ENCODE assay signal across 8 cellular contexts in the genomic region with DNA sequence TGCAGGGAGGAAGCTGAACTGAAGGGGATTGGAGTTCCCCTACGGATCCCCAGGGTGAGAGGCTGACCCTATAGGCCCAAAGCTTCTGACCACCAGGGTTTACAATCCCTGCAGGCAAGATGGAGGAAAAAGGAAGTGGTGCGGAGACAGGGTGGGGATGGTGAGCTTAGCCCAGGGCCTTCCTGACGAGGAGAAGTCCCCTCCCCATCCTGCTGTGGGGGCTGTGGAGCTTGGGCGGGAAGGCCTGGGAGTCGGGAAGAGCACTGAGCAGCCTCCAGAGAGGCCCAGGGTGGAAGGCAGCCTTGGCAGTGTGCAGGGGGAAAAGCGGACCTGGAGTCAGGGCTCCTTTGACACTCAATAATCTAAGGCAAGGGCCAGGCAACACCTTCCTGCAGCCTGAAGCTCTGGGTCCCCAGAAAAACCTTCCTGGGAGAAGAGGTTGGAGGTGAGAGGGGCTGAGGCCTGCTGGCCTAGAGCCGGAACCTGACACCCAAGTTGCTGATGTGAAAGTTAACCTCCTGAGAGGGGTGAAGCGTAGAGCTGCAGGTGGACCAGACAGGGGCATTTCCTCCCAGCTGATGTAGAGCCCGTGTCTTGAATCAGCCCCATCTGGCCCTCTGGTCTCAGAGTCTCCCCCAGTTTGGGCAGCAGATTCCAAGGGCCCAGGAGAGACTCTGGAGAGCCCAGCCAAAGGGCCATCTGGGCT. TPM values are rescaled to one million over a fixed set of nuclear protein-coding genes. Genes with fewer than 3 reads are reported as not detected.
DNase-seq lines count a peak whose midpoint lies in the region; ATAC-seq and TF ChIP-seq lines count a peak whose summit lies in the region.

No MANE protein-coding gene starts in this region.

- H3K9me3 ChIP-seq in osteoblast (ENCODE audit: low read depth, low read length), result no peaks in the 10 kb centered on the region

- H3K36me3 ChIP-seq in osteoblast (ENCODE audit: insufficient read depth, low read length), result peaks cover 10% of the 10 kb centered on the region

- no peaks in the 10 kb centered on the region for H3K27me3 ChIP-seq in osteoblast (ENCODE audit: insufficient read depth, low read length)

- TF ChIP-seq CTCF in AG09309 (IDR thresholded peaks at IDR 0.05; ENCODE audit: control insufficient read depth, insufficient read depth, low read depth, low read length, missing control alignments) (no peak), osteoblast (IDR thresholded peaks at IDR 0.05; ENCODE audit: extremely low read depth, low read depth, low read length) (no peak)

- H3K79me2 ChIP-seq in osteoblast (ENCODE audit: insufficient read depth, low read length), result peaks cover 88% of the 10 kb centered on the region

- H3K4me3 ChIP-seq in AG09309 (ENCODE audit: control insufficient read depth, low read depth, low read length) (peak overlapping the region; percentile 39), osteoblast (ENCODE audit: insufficient read depth, low read length) (peak overlapping the region; percentile 59)

- H4K20me1 ChIP-seq in osteoblast (ENCODE audit: insufficient read depth, low read length), result peaks cover 60% of the 10 kb centered on the region

- no peak for DNase-seq in AG09309 (ENCODE audit: low read depth)
- peak; percentile 47 for DNase-seq in SK-N-DZ (ENCODE audit: low spot score)
- DNase-seq in epithelial cell of prostate (ENCODE audit: low read depth, low spot score), result no peak
- DNase-seq in osteoblast (ENCODE audit: insufficient read length, low spot score, missing footprints), result peak; percentile 83
- no peak for DNase-seq in stimulated activated CD4-positive, alpha-beta T cell treated with anti-CD3 and anti-CD28 coated beads, Interleukin-2, amount 100 ng/mL, for 48 hours

- peaks cover 84% of the 10 kb centered on the region for H3K4me1 ChIP-seq in osteoblast (ENCODE audit: insufficient read depth, low read length)

- no peak overlapping the region for H2AFZ ChIP-seq in osteoblast (ENCODE audit: low read length)

- H3K4me2 ChIP-seq in osteoblast (ENCODE audit: insufficient read depth, low read length), result peak overlapping the region; percentile 82

- ATAC-seq in GM18861 (IDR thresholded peaks at IDR 0.05; ENCODE audit: unreplicated experiment), result peak; percentile 41
- peak; percentile 7 for ATAC-seq in HG03060 (IDR thresholded peaks at IDR 0.05; ENCODE audit: low read depth, unreplicated experiment)
- no peak for ATAC-seq in GM21526 (IDR thresholded peaks at IDR 0.05; ENCODE audit: low FRiP score, unreplicated experiment)

- H3K27ac ChIP-seq in epithelial cell of prostate (peak overlapping the region; percentile 76), osteoblast (ENCODE audit: low read depth, low read length) (peak overlapping the region; percentile 91)

RNA-seq across cellular contexts. Expression of a gene that starts 6.1 kb away (rescaled TPM):
- polyA plus RNA-seq in SK-N-DZ (2014; cell fraction: cytosol; rRNA removed), result 14.4 TPM in 2 replicates
- 45.6 and 46.2 TPM in 2 replicates for polyA plus RNA-seq in SK-N-DZ (2014; cell fraction: nucleus; rRNA removed)
- total RNA-seq in osteoblast, result 39.8 and 41.3 TPM in 2 replicates

RNA-seq across cellular contexts. Expression of a gene that starts 40.6 kb away (rescaled TPM):
- 10.2 and 10.8 TPM in 2 replicates for polyA plus RNA-seq in SK-N-DZ (2014; cell fraction: cytosol; rRNA removed)
- 5.3 and 5.7 TPM in 2 replicates for polyA plus RNA-seq in SK-N-DZ (2014; cell fraction: nucleus; rRNA removed)
- total RNA-seq in osteoblast, result 18.0 and 19.2 TPM in 2 replicates

RNA-seq across cellular contexts. Expression of a gene that starts 55.0 kb away (rescaled TPM):
- 1.3 and 4.6 TPM in 2 replicates for polyA plus RNA-seq in SK-N-DZ (2014; cell fraction: cytosol; rRNA removed)
- polyA plus RNA-seq in SK-N-DZ (2014; cell fraction: nucleus; rRNA removed), result 1.6 and 2.8 TPM in 2 replicates
- 3.5 and 4.3 TPM in 2 replicates for total RNA-seq in osteoblast

Comparison
In these comparisons a context has a peak if more than half of its experiments do, and no peak if none do; other contexts are left out.
1. DNase-seq: peak in SK-N-DZ (single experiment) and osteoblast (single experiment); none in AG09309 (single experiment), epithelial cell of prostate (single experiment) and stimulated activated CD4-positive, alpha-beta T cell treated with anti-CD3 and anti-CD28 coated beads, Interleukin-2, amount 100 ng/mL, for 48 hours (0 of 2).